Comparison of ENCODE assay signal across 1 cellular context in the genomic region with DNA sequence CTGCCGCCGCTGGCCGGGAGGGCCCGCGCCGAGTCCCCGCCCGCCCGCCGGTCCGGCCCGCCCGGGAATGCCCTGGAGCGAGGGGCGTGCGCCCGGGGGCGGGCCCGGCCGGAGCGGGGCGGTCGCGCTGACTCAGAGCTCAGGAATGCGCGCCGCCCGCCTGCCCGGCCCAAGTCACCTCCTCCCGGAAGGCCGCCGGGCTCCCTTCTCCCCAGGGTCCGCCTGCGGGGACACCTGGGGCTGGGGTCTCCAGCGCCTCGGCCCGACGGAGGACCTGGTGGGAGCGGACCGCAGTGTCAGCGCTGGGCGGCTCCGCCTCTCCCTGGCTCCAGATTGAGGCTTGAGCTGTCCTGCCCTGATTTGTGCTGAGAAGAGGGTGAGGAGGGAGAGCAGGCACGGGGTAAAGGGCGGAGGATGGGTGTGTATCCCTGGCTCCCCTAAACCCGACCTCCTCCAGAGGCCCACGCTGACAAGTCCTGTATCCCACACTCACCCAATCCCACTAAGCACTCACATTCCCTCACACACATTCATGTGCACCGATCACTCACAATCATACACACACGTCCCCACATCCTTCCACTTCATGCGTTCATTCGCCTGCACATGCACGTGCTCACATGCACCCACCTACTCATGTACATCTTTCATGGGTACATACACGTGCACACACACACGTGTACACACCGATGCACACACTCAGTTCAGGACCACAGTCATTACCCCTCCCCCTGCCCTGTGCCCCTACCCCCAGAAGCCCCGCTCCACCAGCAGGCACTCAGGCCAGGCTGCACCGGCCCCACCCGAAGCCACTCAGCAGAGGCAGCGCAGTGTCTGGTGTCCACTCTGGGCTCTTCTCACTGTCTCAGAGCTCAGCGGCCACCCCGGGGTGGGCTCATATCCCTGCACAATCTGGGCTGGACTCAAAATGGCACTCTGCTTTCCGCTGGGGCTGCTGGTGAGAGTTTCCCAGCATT.
TF ChIP-seq lines count a peak whose summit lies in the region.

A gene with protein sequence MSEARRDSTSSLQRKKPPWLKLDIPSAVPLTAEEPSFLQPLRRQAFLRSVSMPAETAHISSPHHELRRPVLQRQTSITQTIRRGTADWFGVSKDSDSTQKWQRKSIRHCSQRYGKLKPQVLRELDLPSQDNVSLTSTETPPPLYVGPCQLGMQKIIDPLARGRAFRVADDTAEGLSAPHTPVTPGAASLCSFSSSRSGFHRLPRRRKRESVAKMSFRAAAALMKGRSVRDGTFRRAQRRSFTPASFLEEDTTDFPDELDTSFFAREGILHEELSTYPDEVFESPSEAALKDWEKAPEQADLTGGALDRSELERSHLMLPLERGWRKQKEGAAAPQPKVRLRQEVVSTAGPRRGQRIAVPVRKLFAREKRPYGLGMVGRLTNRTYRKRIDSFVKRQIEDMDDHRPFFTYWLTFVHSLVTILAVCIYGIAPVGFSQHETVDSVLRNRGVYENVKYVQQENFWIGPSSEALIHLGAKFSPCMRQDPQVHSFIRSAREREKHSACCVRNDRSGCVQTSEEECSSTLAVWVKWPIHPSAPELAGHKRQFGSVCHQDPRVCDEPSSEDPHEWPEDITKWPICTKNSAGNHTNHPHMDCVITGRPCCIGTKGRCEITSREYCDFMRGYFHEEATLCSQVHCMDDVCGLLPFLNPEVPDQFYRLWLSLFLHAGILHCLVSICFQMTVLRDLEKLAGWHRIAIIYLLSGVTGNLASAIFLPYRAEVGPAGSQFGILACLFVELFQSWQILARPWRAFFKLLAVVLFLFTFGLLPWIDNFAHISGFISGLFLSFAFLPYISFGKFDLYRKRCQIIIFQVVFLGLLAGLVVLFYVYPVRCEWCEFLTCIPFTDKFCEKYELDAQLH (minus strand): TSS at position 71 of the 977 bp plus-strand sequence. CDS start 7,616 bp downstream, outside the sequence.

TF ChIP-seq in HepG2, 621 proteins besides CTCF, POLR2A, EP300 and RAD21 (continued from another document):
- no peak for TF ChIP-seq KDM5A (IDR thresholded peaks at IDR 0.05; ENCODE audit: borderline replicate concordance, low read length)
- no peak for TF ChIP-seq SIX1 (CRISPR knock-in tag; IDR thresholded peaks at IDR 0.05; ENCODE audit: borderline replicate concordance)
- TF ChIP-seq, protein P1, sequence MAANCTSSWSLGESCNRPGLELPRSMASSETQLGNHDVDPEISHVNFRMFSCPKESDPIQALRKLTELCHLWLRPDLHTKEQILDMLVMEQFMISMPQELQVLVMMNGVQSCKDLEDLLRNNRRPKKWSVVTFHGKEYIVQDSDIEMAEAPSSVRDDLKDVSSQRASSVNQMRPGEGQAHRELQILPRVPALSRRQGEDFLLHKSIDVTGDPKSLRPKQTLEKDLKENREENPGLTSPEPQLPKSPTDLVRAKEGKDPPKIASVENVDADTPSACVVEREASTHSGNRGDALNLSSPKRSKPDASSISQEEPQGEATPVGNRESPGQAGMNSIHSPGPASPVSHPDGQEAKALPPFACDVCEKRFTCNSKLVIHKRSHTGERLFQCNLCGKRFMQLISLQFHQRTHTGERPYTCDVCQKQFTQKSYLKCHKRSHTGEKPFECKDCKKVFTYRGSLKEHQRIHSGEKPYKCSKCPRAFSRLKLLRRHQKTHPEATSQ (CRISPR knock-in tag; IDR thresholded peaks at IDR 0.05; ENCODE audit: borderline replicate concordance): no peak
- peak; percentile 64 for TF ChIP-seq SAP130 (CRISPR knock-in tag; IDR thresholded peaks at IDR 0.05; ENCODE audit: low read depth)
- TF ChIP-seq, protein P2, sequence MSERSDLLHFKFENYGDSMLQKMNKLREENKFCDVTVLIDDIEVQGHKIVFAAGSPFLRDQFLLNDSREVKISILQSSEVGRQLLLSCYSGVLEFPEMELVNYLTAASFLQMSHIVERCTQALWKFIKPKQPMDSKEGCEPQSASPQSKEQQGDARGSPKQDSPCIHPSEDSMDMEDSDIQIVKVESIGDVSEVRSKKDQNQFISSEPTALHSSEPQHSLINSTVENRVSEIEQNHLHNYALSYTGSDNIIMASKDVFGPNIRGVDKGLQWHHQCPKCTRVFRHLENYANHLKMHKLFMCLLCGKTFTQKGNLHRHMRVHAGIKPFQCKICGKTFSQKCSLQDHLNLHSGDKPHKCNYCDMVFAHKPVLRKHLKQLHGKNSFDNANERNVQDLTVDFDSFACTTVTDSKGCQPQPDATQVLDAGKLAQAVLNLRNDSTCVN (CRISPR knock-in tag; IDR thresholded peaks at IDR 0.05; ENCODE audit: borderline replicate concordance): no peak
- TF ChIP-seq ZFX (CRISPR knock-in tag; IDR thresholded peaks at IDR 0.05; ENCODE audit: low read depth): no peak
- TF ChIP-seq, protein P3, sequence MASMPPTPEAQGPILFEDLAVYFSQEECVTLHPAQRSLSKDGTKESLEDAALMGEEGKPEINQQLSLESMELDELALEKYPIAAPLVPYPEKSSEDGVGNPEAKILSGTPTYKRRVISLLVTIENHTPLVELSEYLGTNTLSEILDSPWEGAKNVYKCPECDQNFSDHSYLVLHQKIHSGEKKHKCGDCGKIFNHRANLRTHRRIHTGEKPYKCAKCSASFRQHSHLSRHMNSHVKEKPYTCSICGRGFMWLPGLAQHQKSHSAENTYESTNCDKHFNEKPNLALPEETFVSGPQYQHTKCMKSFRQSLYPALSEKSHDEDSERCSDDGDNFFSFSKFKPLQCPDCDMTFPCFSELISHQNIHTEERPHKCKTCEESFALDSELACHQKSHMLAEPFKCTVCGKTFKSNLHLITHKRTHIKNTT (CRISPR knock-in tag; IDR thresholded peaks at IDR 0.05): no peak
- no peak for TF ChIP-seq GPN1 (CRISPR knock-in tag; IDR thresholded peaks at IDR 0.05; ENCODE audit: borderline replicate concordance)
- TF ChIP-seq YEATS4 (CRISPR knock-in tag; IDR thresholded peaks at IDR 0.05; ENCODE audit: borderline replicate concordance): peak; percentile 18; the same call in 1 of the 2 replicates
- TF ChIP-seq, protein P4, sequence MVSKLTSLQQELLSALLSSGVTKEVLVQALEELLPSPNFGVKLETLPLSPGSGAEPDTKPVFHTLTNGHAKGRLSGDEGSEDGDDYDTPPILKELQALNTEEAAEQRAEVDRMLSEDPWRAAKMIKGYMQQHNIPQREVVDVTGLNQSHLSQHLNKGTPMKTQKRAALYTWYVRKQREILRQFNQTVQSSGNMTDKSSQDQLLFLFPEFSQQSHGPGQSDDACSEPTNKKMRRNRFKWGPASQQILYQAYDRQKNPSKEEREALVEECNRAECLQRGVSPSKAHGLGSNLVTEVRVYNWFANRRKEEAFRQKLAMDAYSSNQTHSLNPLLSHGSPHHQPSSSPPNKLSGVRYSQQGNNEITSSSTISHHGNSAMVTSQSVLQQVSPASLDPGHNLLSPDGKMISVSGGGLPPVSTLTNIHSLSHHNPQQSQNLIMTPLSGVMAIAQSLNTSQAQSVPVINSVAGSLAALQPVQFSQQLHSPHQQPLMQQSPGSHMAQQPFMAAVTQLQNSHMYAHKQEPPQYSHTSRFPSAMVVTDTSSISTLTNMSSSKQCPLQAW (CRISPR knock-in tag; IDR thresholded peaks at IDR 0.05): peak; percentile 24; the same call in 1 of the 2 replicates
- no peak for TF ChIP-seq NCOR1 (IDR thresholded peaks at IDR 0.05; ENCODE audit: borderline replicate concordance, low read length)
- TF ChIP-seq TP53 (CRISPR knock-in tag; conservative IDR thresholded peaks at IDR 0.05): no peak
- TF ChIP-seq NFRKB (IDR thresholded peaks at IDR 0.05): no peak
- TF ChIP-seq ZNF749 (CRISPR knock-in tag; IDR thresholded peaks at IDR 0.05; ENCODE audit: borderline replicate concordance): no peak
- TF ChIP-seq, protein P5, sequence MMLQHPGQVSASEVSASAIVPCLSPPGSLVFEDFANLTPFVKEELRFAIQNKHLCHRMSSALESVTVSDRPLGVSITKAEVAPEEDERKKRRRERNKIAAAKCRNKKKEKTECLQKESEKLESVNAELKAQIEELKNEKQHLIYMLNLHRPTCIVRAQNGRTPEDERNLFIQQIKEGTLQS (CRISPR knock-in tag; IDR thresholded peaks at IDR 0.05): peak; percentile 98
- no peak for TF ChIP-seq ZNF557 (CRISPR knock-in tag; IDR thresholded peaks at IDR 0.05)
- TF ChIP-seq MAZ (IDR thresholded peaks at IDR 0.05; ENCODE audit: borderline replicate concordance, low read depth, low read length): peak; percentile 69; the same call in 1 of the 2 replicates
- no peak for TF ChIP-seq MAZ (CRISPR knock-in tag; IDR thresholded peaks at IDR 0.05; ENCODE audit: low read depth)
- TF ChIP-seq FOSL1 (CRISPR knock-in tag; IDR thresholded peaks at IDR 0.05; ENCODE audit: borderline replicate concordance): peak; percentile 90
- no peak for TF ChIP-seq POLR2AphosphoS5 (IDR thresholded peaks at IDR 0.05; ENCODE audit: low read depth, low read length)
- TF ChIP-seq ZNF136 (CRISPR knock-in tag; IDR thresholded peaks at IDR 0.05; ENCODE audit: low read depth): no peak
- peak; percentile 99 for TF ChIP-seq ZFP36 (IDR thresholded peaks at IDR 0.05; ENCODE audit: borderline replicate concordance, low read depth, low read length, partially characterized antibody)
- no peak for TF ChIP-seq TOPORS (CRISPR knock-in tag; IDR thresholded peaks at IDR 0.05)
- TF ChIP-seq, protein P6, sequence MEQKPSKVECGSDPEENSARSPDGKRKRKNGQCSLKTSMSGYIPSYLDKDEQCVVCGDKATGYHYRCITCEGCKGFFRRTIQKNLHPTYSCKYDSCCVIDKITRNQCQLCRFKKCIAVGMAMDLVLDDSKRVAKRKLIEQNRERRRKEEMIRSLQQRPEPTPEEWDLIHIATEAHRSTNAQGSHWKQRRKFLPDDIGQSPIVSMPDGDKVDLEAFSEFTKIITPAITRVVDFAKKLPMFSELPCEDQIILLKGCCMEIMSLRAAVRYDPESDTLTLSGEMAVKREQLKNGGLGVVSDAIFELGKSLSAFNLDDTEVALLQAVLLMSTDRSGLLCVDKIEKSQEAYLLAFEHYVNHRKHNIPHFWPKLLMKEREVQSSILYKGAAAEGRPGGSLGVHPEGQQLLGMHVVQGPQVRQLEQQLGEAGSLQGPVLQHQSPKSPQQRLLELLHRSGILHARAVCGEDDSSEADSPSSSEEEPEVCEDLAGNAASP (CRISPR knock-in tag; IDR thresholded peaks at IDR 0.05; ENCODE audit: borderline replicate concordance): no peak
- TF ChIP-seq ZNF746 (CRISPR knock-in tag; IDR thresholded peaks at IDR 0.05): peak; percentile 72; the same call in 1 of the 2 replicates
- TF ChIP-seq, protein P7, sequence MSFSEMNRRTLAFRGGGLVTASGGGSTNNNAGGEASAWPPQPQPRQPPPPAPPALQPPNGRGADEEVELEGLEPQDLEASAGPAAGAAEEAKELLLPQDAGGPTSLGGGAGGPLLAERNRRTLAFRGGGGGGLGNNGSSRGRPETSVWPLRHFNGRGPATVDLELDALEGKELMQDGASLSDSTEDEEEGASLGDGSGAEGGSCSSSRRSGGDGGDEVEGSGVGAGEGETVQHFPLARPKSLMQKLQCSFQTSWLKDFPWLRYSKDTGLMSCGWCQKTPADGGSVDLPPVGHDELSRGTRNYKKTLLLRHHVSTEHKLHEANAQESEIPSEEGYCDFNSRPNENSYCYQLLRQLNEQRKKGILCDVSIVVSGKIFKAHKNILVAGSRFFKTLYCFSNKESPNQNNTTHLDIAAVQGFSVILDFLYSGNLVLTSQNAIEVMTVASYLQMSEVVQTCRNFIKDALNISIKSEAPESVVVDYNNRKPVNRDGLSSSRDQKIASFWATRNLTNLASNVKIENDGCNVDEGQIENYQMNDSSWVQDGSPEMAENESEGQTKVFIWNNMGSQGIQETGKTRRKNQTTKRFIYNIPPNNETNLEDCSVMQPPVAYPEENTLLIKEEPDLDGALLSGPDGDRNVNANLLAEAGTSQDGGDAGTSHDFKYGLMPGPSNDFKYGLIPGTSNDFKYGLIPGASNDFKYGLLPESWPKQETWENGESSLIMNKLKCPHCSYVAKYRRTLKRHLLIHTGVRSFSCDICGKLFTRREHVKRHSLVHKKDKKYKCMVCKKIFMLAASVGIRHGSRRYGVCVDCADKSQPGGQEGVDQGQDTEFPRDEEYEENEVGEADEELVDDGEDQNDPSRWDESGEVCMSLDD (CRISPR knock-in tag; IDR thresholded peaks at IDR 0.05; ENCODE audit: borderline replicate concordance): no peak
TF ChIP-seq in HepG2: peak in this region for 67.
